2 cellular contexts compared by ENCODE assay signal in the genomic region with DNA sequence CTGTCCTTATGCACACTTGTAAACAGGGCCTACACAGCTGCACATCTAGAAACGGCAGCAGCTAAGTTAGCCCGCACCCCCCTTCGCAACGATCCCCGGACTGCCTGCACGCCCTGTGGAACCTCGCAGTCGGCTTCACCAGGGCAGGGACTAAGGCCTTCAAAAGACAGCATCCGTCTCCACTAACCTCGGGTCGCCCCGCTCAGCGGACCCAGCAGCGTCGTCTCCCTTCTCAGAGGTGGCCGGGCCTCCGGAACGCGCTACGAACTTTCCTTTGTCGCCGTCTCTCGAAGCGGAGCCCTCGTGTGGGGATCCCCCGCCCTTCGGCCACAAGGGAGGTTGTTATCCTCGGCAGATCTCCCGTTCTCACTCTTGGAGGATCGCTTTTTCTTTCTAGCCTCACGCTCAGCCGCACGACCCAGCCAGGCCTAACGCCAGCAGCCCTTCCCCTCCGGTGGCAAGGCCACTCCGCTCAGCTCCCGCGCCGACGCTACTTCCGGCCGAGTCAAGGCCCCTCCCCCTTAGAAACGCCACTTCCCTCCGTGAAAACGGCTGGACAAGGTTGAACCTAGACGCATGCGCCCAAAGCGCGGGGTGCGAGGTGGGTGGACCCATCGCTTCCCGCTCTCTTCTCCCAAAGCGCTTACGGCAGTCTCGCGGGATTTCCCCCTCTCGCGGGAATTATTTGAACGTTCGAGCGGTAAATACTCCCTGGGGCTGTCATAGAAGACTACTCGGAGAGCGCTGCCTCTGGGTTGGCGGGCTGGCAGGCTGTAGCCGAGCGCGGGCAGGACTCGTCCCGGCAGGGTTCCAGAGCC.
TF ChIP-seq lines count a peak whose summit lies in the region.

A gene (minus strand): TSS at position 498 of the 818 bp plus-strand sequence. CDS start 6,616 bp downstream, outside the sequence.
A gene with protein sequence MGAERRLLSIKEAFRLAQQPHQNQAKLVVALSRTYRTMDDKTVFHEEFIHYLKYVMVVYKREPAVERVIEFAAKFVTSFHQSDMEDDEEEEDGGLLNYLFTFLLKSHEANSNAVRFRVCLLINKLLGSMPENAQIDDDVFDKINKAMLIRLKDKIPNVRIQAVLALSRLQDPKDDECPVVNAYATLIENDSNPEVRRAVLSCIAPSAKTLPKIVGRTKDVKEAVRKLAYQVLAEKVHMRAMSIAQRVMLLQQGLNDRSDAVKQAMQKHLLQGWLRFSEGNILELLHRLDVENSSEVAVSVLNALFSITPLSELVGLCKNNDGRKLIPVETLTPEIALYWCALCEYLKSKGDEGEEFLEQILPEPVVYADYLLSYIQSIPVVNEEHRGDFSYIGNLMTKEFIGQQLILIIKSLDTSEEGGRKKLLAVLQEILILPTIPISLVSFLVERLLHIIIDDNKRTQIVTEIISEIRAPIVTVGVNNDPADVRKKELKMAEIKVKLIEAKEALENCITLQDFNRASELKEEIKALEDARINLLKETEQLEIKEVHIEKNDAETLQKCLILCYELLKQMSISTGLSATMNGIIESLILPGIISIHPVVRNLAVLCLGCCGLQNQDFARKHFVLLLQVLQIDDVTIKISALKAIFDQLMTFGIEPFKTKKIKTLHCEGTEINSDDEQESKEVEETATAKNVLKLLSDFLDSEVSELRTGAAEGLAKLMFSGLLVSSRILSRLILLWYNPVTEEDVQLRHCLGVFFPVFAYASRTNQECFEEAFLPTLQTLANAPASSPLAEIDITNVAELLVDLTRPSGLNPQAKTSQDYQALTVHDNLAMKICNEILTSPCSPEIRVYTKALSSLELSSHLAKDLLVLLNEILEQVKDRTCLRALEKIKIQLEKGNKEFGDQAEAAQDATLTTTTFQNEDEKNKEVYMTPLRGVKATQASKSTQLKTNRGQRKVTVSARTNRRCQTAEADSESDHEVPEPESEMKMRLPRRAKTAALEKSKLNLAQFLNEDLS (plus strand): TSS at position 720 of the 818 bp plus-strand sequence. CDS start 99 bp downstream, outside the sequence.

TF ChIP-seq in IMR-90, 13 proteins besides CTCF, POLR2A, EP300 and RAD21:
- TF ChIP-seq NFE2L2 (IDR thresholded peaks at IDR 0.05; ENCODE audit: low read depth, low read length) (no peak), RFX5 (IDR thresholded peaks at IDR 0.05; ENCODE audit: low read depth, low read length) (0 out of 2 replicates have a peak, but pooled peaks have one; percentile 4), CHD1 (IDR thresholded peaks at IDR 0.05; ENCODE audit: low read depth, low read length) (0 out of 2 replicates have a peak, but pooled peaks have one; percentile 60), FOS (IDR thresholded peaks at IDR 0.05; ENCODE audit: low read depth, low read length) (no peak), MAFK (IDR thresholded peaks at IDR 0.05; ENCODE audit: low read depth, low read length) (no peak), SMC3 (IDR thresholded peaks at IDR 0.05; ENCODE audit: low read depth, low read length) (no peak), MAZ (IDR thresholded peaks at IDR 0.05; ENCODE audit: borderline replicate concordance, low read depth, low read length) (peak; percentile 62; the same call in 1 of the 2 replicates), BHLHE40 (IDR thresholded peaks at IDR 0.05; ENCODE audit: low read depth, low read length) (peak; percentile 1; the same call in 1 of the 2 replicates), CEBPB (IDR thresholded peaks at IDR 0.05; ENCODE audit: low read depth, low read length) (no peak), RCOR1 (IDR thresholded peaks at IDR 0.05; ENCODE audit: insufficient replicate concordance, low read length) (no peak), MXI1 (IDR thresholded peaks at IDR 0.05; ENCODE audit: borderline replicate concordance, low read depth, low read length) (peak; percentile 94)
- TF ChIP-seq, protein P1, sequence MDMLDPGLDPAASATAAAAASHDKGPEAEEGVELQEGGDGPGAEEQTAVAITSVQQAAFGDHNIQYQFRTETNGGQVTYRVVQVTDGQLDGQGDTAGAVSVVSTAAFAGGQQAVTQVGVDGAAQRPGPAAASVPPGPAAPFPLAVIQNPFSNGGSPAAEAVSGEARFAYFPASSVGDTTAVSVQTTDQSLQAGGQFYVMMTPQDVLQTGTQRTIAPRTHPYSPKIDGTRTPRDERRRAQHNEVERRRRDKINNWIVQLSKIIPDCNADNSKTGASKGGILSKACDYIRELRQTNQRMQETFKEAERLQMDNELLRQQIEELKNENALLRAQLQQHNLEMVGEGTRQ (IDR thresholded peaks at IDR 0.05; ENCODE audit: low read depth, low read length), result no peak

TF ChIP-seq in endothelial cell of umbilical vein, 7 proteins besides CTCF, POLR2A, EP300 and RAD21:
- TF ChIP-seq, protein P2, sequence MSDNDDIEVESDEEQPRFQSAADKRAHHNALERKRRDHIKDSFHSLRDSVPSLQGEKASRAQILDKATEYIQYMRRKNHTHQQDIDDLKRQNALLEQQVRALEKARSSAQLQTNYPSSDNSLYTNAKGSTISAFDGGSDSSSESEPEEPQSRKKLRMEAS (IDR thresholded peaks at IDR 0.05; ENCODE audit: insufficient read depth, insufficient read length), result peak; percentile 68
- TF ChIP-seq GATA2 (IDR thresholded peaks at IDR 0.05; ENCODE audit: insufficient read depth, insufficient read length, low read depth, low read length) (no peak), MYC (IDR thresholded peaks at IDR 0.05; ENCODE audit: low read depth, low read length) (no peak), POLR2AphosphoS5 (IDR thresholded peaks at IDR 0.05; ENCODE audit: insufficient read depth, low read depth, low read length) (peak; percentile 73), EZH2 (IDR thresholded peaks at IDR 0.05; ENCODE audit: borderline replicate concordance, low read depth, low read length, severe bottlenecking) (no peak), FOS (IDR thresholded peaks at IDR 0.05; ENCODE audit: borderline replicate concordance, insufficient read depth, low read length) (no peak)
